15 cellular contexts compared by ENCODE assay signal in genomic region chr19:47005873-47006272, GRCh38. TPM values are rescaled to one million over a fixed set of nuclear protein-coding genes. Genes with fewer than 3 reads are reported as not detected.
DNase-seq lines count a peak whose midpoint lies in the region; ATAC-seq, FAIRE-seq and TF ChIP-seq lines count a peak whose summit lies in the region.
"Had no signal": no experiment of that assay in that cellular context is flagged by ENCODE, and none has a peak within 500 bp of the region (broad histone marks: within the 10 kb centered on the region; RNA-seq: fewer than 3 reads in every experiment).

No MANE protein-coding gene starts in this region.

- peaks cover 28% of the 10 kb centered on the region for H3K27me3 Mint-ChIP-seq in activated CD4-positive, alpha-beta T cell treated with anti-CD3 and anti-CD28 coated beads, Interleukin-2, amount 10 ng/mL, durations not matched to agents 24 days and 14 days

- TF ChIP-seq EP300 in stomach (IDR thresholded peaks at IDR 0.05), result no peak

- H3K27ac ChIP-seq in pancreas (no peak overlapping the region), stomach (no peak overlapping the region)
- H3K27ac ChIP-seq: parathyroid adenoma, thoracic aorta had no signal

- H3K36me3 Mint-ChIP-seq in activated CD4-positive, alpha-beta T cell treated with anti-CD3 and anti-CD28 coated beads, Interleukin-2, amount 10 ng/mL, durations not matched to agents 24 days and 14 days (ENCODE audit: low read depth), result peaks cover 2% of the 10 kb centered on the region

- TF ChIP-seq CTCF in pancreas (IDR thresholded peaks at IDR 0.05) (no peak), stomach (IDR thresholded peaks at IDR 0.05) (no peak)

- 48 to 59% methylated on average over 4 of the region's 4 CpGs for WGBS in pancreas, 2 donors
- WGBS in stomach, 5 donors, result 52 to 81% (median 62%) methylated on average over 4 of the region's 4 CpGs

- TF ChIP-seq POLR2A in stomach (IDR thresholded peaks at IDR 0.05), result no peak

- H3K9me3 Mint-ChIP-seq in activated CD4-positive, alpha-beta T cell treated with anti-CD3 and anti-CD28 coated beads, Interleukin-2, amount 10 ng/mL, durations not matched to agents 24 days and 14 days, result no peaks in the 10 kb centered on the region

- intact Hi-C loops in activated CD4-positive, alpha-beta T cell treated with anti-CD3 and anti-CD28 coated beads, Interleukin-2, amount 10 ng/mL, durations not matched to agents 24 days and 14 days (cut with micrococcal nuclease), result no loop called here
- intact Hi-C loops in pancreas (cut with DNase I), result no loop called here
- intact Hi-C loops in stomach (cut with DNase I; ENCODE audit: low total_unique reads), result no loop called here

- no peak overlapping the region for H3K4me3 Mint-ChIP-seq in activated CD4-positive, alpha-beta T cell treated with anti-CD3 and anti-CD28 coated beads, Interleukin-2, amount 10 ng/mL, durations not matched to agents 24 days and 14 days

- no peaks in the 10 kb centered on the region for H3K4me1 Mint-ChIP-seq in activated CD4-positive, alpha-beta T cell treated with anti-CD3 and anti-CD28 coated beads, Interleukin-2, amount 10 ng/mL, durations not matched to agents 24 days and 14 days

- H3K36me3 ChIP-seq in pancreas, result peaks cover 0 to 6% (median 6%) of the 10 kb centered on the region in 3 donors
- peaks cover 4 to 14% (median 10%) of the 10 kb centered on the region in 4 donors for H3K36me3 ChIP-seq in stomach

- H3K4me3 ChIP-seq in pancreas (no peak overlapping the region), stomach (no peak overlapping the region)
- H3K4me3 ChIP-seq: thoracic aorta had no signal

- no peak overlapping the region for H3K27ac Mint-ChIP-seq in activated CD4-positive, alpha-beta T cell treated with anti-CD3 and anti-CD28 coated beads, Interleukin-2, amount 10 ng/mL, durations not matched to agents 24 days and 14 days

- FAIRE-seq in pancreas (lab: Jason Lieb, UNC), result no peak
- FAIRE-seq: astrocyte had no signal

- peak; percentile 38 for DNase-seq in activated CD4-positive, alpha-beta T cell treated with anti-CD3 and anti-CD28 coated beads for 48 hours
- DNase-seq in activated CD4-positive, alpha-beta T cell treated with anti-CD3 and anti-CD28 coated beads, Interleukin-2, amount 10 ng/mL, durations not matched to agents 24 days and 14 days, result no peak
- DNase-seq in NCI-H446 treated with DMSO at 0.1 percent for 48 hours (lab: John Stamatoyannopoulos, UW) (peak; percentile 7), dermis blood vessel endothelial cell (peak; percentile 30), pancreas (peak in 1 of 6 donors; percentile 26), stomach (no peak)
- DNase-seq: islet precursor cell; NCI-H1930; stimulated activated CD4-positive, alpha-beta T cell treated with anti-CD3 and anti-CD28 coated beads, Interleukin-4, amount 100 ng/mL, for 4 hours; SW 1271 had no signal

- H3K9me3 ChIP-seq in pancreas, result no peaks in the 10 kb centered on the region
- peaks cover 0 to 4% (median 0%) of the 10 kb centered on the region in 4 donors for H3K9me3 ChIP-seq in stomach
- H3K9me3 ChIP-seq: thoracic aorta had no signal

- H3K27me3 ChIP-seq in pancreas (no peaks in the 10 kb centered on the region), stomach (peaks cover 0 to 39% (median 14%) of the 10 kb centered on the region in 3 donors)

- no peaks in the 10 kb centered on the region for H3K4me1 ChIP-seq in pancreas
- H3K4me1 ChIP-seq in stomach, result peaks cover 8 to 16% (median 11%) of the 10 kb centered on the region in 4 donors
- H3K4me1 ChIP-seq: parathyroid adenoma had no signal

- peak in 3 of 4 donors; percentile 46 to 52 (median 47) for ATAC-seq in pancreas
- ATAC-seq in GM19324 (IDR thresholded peaks at IDR 0.05; ENCODE audit: low FRiP score, unreplicated experiment), result no peak
- ATAC-seq in GM21717 (IDR thresholded peaks at IDR 0.05; ENCODE audit: unreplicated experiment), result no peak

RNA-seq across cellular contexts. Expression of gene NPAS1, which starts 13.8 kb away (rescaled TPM):
- total RNA-seq in activated CD4-positive, alpha-beta T cell treated with anti-CD3 and anti-CD28 coated beads, Interleukin-2, amount 10 ng/mL, durations not matched to agents 24 days and 14 days, result 0.21 and 0.47 TPM in 2 replicates
- 0.05 and 0.17 TPM in 2 replicates for total RNA-seq in dermis blood vessel endothelial cell
- total RNA-seq in pancreas, result under 1 TPM; 0.12 to 0.42 (median 0.23) TPM
- under 1 TPM; 0.46 to 0.49 TPM for polyA plus RNA-seq in pancreas
- total RNA-seq in stomach, result 1 to 10 TPM in 1 of 5 donors, under 1 TPM in 1, not detected in 3; 0.72 to 2.3 TPM
- polyA plus RNA-seq in stomach, result 1 to 10 TPM; 1.1 to 8.9 (median 1.1) TPM

RNA-seq across cellular contexts. Expression of gene TMEM160, which starts 42.6 kb away (rescaled TPM):
- 53.6 and 56.7 TPM in 2 replicates for total RNA-seq in activated CD4-positive, alpha-beta T cell treated with anti-CD3 and anti-CD28 coated beads, Interleukin-2, amount 10 ng/mL, durations not matched to agents 24 days and 14 days
- 18.8 and 30.6 TPM in 2 replicates for total RNA-seq in dermis blood vessel endothelial cell
- 10 to 100 TPM; 11.9 to 17.8 (median 13.6) TPM for total RNA-seq in pancreas
- 1 to 10 TPM; 3.4 to 6.0 TPM for polyA plus RNA-seq in pancreas
- total RNA-seq in stomach, result 100 to 1,000 TPM in 1 of 5 donors, 10 to 100 TPM in 2, 1 to 10 TPM in 1, not detected in 1; 7.0 to 232 (median 23.9) TPM
- 10 to 100 TPM in 2 of 3 donors, 1 to 10 TPM in 1; 5.4 to 76.1 (median 59.0) TPM for polyA plus RNA-seq in stomach

Comparison
In these comparisons a context has a peak if more than half of its experiments do, and no peak if none do; other contexts are left out.
1. DNase-seq: peak in activated CD4-positive, alpha-beta T cell treated with anti-CD3 and anti-CD28 coated beads for 48 hours (single experiment), NCI-H446 treated with DMSO at 0.1 percent for 48 hours (single experiment) and dermis blood vessel endothelial cell (single experiment); none in activated CD4-positive, alpha-beta T cell treated with anti-CD3 and anti-CD28 coated beads, Interleukin-2, amount 10 ng/mL, durations not matched to agents 24 days and 14 days (single experiment) and stomach (single experiment).
2. ATAC-seq: peak in pancreas (3 of 4); none in GM19324 (single experiment) and GM21717 (single experiment).